Comparison of ENCODE assay signal across 8 cellular contexts in genomic region chr13:96229356-96229755, GRCh38.
A peak's percentile ranks its signal among the peaks of the same experiment; 100 is the strongest.
DNase-seq lines count a peak whose midpoint lies in the region; ATAC-seq and TF ChIP-seq lines count a peak whose summit lies in the region.

No MANE protein-coding gene starts in this region.

- H3K27me3 ChIP-seq in liver (ENCODE audit: control insufficient read depth in 4 of 4, insufficient read depth in 4 of 4, low read length in 3 of 4) = no peaks in the 10 kb centered on the region

- H3K27ac Mint-ChIP-seq in activated T-helper 1 cell treated with anti-CD3 and anti-CD28 coated beads, Interleukin-12 subunit alpha, Interleukin-12 subunit beta, Interleukin-2, Interleukin-4 antibody, amounts not matched to agents 30 ng/mL and 10 ng/mL and 1 ng/mL, durations not matched to agents 14 hours and 24 hours and 36 hours = no peak overlapping the region

- H3K27me3 Mint-ChIP-seq in activated T-helper 1 cell treated with anti-CD3 and anti-CD28 coated beads, Interleukin-12 subunit alpha, Interleukin-12 subunit beta, Interleukin-2, Interleukin-4 antibody, amounts not matched to agents 30 ng/mL and 10 ng/mL and 1 ng/mL, durations not matched to agents 14 hours and 24 hours and 36 hours (ENCODE audit: insufficient read depth) = no peaks in the 10 kb centered on the region

- H3K4me3 ChIP-seq in liver (ENCODE audit: low read depth in 1 of 3, low read length in 3 of 3) = no peak overlapping the region

- H3K9ac ChIP-seq in liver (ENCODE audit: low read depth in 1 of 2, low read length in 2 of 2) = no peak overlapping the region

- no peak overlapping the region for H3K4me3 Mint-ChIP-seq in activated T-helper 1 cell treated with anti-CD3 and anti-CD28 coated beads, Interleukin-12 subunit alpha, Interleukin-12 subunit beta, Interleukin-2, Interleukin-4 antibody, amounts not matched to agents 30 ng/mL and 10 ng/mL and 1 ng/mL, durations not matched to agents 14 hours and 24 hours and 36 hours

- no peaks in the 10 kb centered on the region for H3K4me1 Mint-ChIP-seq in activated T-helper 1 cell treated with anti-CD3 and anti-CD28 coated beads, Interleukin-12 subunit alpha, Interleukin-12 subunit beta, Interleukin-2, Interleukin-4 antibody, amounts not matched to agents 30 ng/mL and 10 ng/mL and 1 ng/mL, durations not matched to agents 14 hours and 24 hours and 36 hours (ENCODE audit: low read depth)

- intact Hi-C loops in activated T-helper 1 cell treated with anti-CD3 and anti-CD28 coated beads, Interleukin-12 subunit alpha, Interleukin-12 subunit beta, Interleukin-2, Interleukin-4 antibody, amounts not matched to agents 30 ng/mL and 10 ng/mL and 1 ng/mL, durations not matched to agents 14 hours and 24 hours and 36 hours (cut with micrococcal nuclease) = no loop called here

- H3K36me3 ChIP-seq in liver (ENCODE audit: control insufficient read depth in 4 of 4, insufficient read depth in 3 of 4, low read depth in 1 of 4, low read length in 3 of 4) = no peaks in the 10 kb centered on the region

- H3K4me1 ChIP-seq in liver (ENCODE audit: control insufficient read depth in 4 of 4, insufficient read depth in 4 of 4, low read length in 3 of 4) = no peaks in the 10 kb centered on the region

- TF ChIP-seq CTCF in liver (IDR thresholded peaks at IDR 0.05; ENCODE audit: low read depth, low read length, missing input control) = peak; percentile 51

- peak; percentile 64 to 72 for TF ChIP-seq RAD21 in liver (IDR thresholded peaks at IDR 0.05)

- H3K9me3 Mint-ChIP-seq in activated T-helper 1 cell treated with anti-CD3 and anti-CD28 coated beads, Interleukin-12 subunit alpha, Interleukin-12 subunit beta, Interleukin-2, Interleukin-4 antibody, amounts not matched to agents 30 ng/mL and 10 ng/mL and 1 ng/mL, durations not matched to agents 14 hours and 24 hours and 36 hours = no peaks in the 10 kb centered on the region

- 8% methylated on average over 2 of the region's 2 CpGs for WGBS in liver

- ATAC-seq in GM18870 (IDR thresholded peaks at IDR 0.05; ENCODE audit: unreplicated experiment) (peak; percentile 84), HG03064 (IDR thresholded peaks at IDR 0.05; ENCODE audit: low read depth, unreplicated experiment) (peak; percentile 59), SK-N-SH treated with all-trans-retinoic acid at 6 μM for 48 hours (peak; percentile 57; the same call in 2 of the 3 replicates)

- no peak overlapping the region for H3K27ac ChIP-seq in liver (ENCODE audit: low read depth in 1 of 2, low read length in 2 of 2)

- DNase-seq in medulla oblongata (ENCODE audit: extremely low spot score) = no peak
- DNase-seq in stimulated activated CD4-positive, alpha-beta T cell treated with anti-CD3 and anti-CD28 coated beads, Interleukin-4, amount 100 ng/mL, for 24 hours = no peak
- DNase-seq in NCI-H1105 (lab: John Stamatoyannopoulos, UW) = no peak
- DNase-seq in activated T-helper 1 cell treated with anti-CD3 and anti-CD28 coated beads, Interleukin-12 subunit alpha, Interleukin-12 subunit beta, Interleukin-2, Interleukin-4 antibody, amounts not matched to agents 30 ng/mL and 10 ng/mL and 1 ng/mL, durations not matched to agents 14 hours and 24 hours and 36 hours (ENCODE audit: low spot score) = no peak

- H3K36me3 Mint-ChIP-seq in activated T-helper 1 cell treated with anti-CD3 and anti-CD28 coated beads, Interleukin-12 subunit alpha, Interleukin-12 subunit beta, Interleukin-2, Interleukin-4 antibody, amounts not matched to agents 30 ng/mL and 10 ng/mL and 1 ng/mL, durations not matched to agents 14 hours and 24 hours and 36 hours (ENCODE audit: low read depth) = no peaks in the 10 kb centered on the region

- H3K9me3 ChIP-seq in liver (ENCODE audit: control insufficient read depth in 4 of 4, low read length in 3 of 4) = no peaks in the 10 kb centered on the region

TF ChIP-seq in SK-N-SH treated with all-trans-retinoic acid at 6 μM for 48 hours, 23 proteins besides CTCF, POLR2A, EP300 and RAD21 (continues in another document):
- TF ChIP-seq CSRNP3 (CRISPR knock-in tag; IDR thresholded peaks at IDR 0.05) (no peak), TCF4 (CRISPR knock-in tag; IDR thresholded peaks at IDR 0.05; ENCODE audit: borderline replicate concordance) (no peak)
- TF ChIP-seq, protein P1, sequence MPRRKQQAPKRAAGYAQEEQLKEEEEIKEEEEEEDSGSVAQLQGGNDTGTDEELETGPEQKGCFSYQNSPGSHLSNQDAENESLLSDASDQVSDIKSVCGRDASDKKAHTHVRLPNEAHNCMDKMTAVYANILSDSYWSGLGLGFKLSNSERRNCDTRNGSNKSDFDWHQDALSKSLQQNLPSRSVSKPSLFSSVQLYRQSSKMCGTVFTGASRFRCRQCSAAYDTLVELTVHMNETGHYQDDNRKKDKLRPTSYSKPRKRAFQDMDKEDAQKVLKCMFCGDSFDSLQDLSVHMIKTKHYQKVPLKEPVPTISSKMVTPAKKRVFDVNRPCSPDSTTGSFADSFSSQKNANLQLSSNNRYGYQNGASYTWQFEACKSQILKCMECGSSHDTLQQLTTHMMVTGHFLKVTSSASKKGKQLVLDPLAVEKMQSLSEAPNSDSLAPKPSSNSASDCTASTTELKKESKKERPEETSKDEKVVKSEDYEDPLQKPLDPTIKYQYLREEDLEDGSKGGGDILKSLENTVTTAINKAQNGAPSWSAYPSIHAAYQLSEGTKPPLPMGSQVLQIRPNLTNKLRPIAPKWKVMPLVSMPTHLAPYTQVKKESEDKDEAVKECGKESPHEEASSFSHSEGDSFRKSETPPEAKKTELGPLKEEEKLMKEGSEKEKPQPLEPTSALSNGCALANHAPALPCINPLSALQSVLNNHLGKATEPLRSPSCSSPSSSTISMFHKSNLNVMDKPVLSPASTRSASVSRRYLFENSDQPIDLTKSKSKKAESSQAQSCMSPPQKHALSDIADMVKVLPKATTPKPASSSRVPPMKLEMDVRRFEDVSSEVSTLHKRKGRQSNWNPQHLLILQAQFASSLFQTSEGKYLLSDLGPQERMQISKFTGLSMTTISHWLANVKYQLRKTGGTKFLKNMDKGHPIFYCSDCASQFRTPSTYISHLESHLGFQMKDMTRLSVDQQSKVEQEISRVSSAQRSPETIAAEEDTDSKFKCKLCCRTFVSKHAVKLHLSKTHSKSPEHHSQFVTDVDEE (CRISPR knock-in tag; IDR thresholded peaks at IDR 0.05) = no peak

TF ChIP-seq in liver, 16 proteins besides CTCF, POLR2A, EP300 and RAD21 (continues in another document):
- TF ChIP-seq RXRA (IDR thresholded peaks at IDR 0.05) = no peak
- TF ChIP-seq SP1 (IDR thresholded peaks at IDR 0.05) = no peak
- no peak for TF ChIP-seq FOXA1 (IDR thresholded peaks at IDR 0.05)
- no peak for TF ChIP-seq YY1 (IDR thresholded peaks at IDR 0.05)
- no peak for TF ChIP-seq TAF1 (conservative IDR thresholded peaks at IDR 0.05)
- no peak for TF ChIP-seq HNF4A (conservative IDR thresholded peaks at IDR 0.05)
- no peak for TF ChIP-seq ZBTB33 (IDR thresholded peaks at IDR 0.05)
- TF ChIP-seq GABPA (IDR thresholded peaks at IDR 0.05 in 1 of 2, conservative IDR thresholded peaks at IDR 0.05 in 1 of 2) = no peak
- TF ChIP-seq, protein P2, sequence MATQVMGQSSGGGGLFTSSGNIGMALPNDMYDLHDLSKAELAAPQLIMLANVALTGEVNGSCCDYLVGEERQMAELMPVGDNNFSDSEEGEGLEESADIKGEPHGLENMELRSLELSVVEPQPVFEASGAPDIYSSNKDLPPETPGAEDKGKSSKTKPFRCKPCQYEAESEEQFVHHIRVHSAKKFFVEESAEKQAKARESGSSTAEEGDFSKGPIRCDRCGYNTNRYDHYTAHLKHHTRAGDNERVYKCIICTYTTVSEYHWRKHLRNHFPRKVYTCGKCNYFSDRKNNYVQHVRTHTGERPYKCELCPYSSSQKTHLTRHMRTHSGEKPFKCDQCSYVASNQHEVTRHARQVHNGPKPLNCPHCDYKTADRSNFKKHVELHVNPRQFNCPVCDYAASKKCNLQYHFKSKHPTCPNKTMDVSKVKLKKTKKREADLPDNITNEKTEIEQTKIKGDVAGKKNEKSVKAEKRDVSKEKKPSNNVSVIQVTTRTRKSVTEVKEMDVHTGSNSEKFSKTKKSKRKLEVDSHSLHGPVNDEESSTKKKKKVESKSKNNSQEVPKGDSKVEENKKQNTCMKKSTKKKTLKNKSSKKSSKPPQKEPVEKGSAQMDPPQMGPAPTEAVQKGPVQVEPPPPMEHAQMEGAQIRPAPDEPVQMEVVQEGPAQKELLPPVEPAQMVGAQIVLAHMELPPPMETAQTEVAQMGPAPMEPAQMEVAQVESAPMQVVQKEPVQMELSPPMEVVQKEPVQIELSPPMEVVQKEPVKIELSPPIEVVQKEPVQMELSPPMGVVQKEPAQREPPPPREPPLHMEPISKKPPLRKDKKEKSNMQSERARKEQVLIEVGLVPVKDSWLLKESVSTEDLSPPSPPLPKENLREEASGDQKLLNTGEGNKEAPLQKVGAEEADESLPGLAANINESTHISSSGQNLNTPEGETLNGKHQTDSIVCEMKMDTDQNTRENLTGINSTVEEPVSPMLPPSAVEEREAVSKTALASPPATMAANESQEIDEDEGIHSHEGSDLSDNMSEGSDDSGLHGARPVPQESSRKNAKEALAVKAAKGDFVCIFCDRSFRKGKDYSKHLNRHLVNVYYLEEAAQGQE (IDR thresholded peaks at IDR 0.05) = no peak
- no peak for TF ChIP-seq JUND (IDR thresholded peaks at IDR 0.05)
- no peak for TF ChIP-seq HNF4G (IDR thresholded peaks at IDR 0.05)
- TF ChIP-seq, protein P3, sequence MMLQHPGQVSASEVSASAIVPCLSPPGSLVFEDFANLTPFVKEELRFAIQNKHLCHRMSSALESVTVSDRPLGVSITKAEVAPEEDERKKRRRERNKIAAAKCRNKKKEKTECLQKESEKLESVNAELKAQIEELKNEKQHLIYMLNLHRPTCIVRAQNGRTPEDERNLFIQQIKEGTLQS (IDR thresholded peaks at IDR 0.05) = no peak
- no peak for TF ChIP-seq NR2F2 (IDR thresholded peaks at IDR 0.05)
- TF ChIP-seq FOXA2 (IDR thresholded peaks at IDR 0.05) = no peak
- no peak for TF ChIP-seq EGR1 (IDR thresholded peaks at IDR 0.05; ENCODE audit: low read depth in 2 of 2)
